ENCODE assay signal across 8 cellular contexts in genomic region chr17:7688808-7689316, GRCh38. TPM values are rescaled to one million over a fixed set of nuclear protein-coding genes. Genes with fewer than 3 reads are reported as not detected.
A peak's percentile ranks its signal among the peaks of the same experiment; 100 is the strongest.
DNase-seq lines count a peak whose midpoint lies in the region; ATAC-seq and TF ChIP-seq lines count a peak whose summit lies in the region.

No MANE protein-coding gene starts in this region.

- H2AFZ ChIP-seq in PC-3 (ENCODE audit: low read length) = peak overlapping the region; percentile 79

- H3K36me3 Mint-ChIP-seq in CD8-positive, alpha-beta memory T cell = peaks cover 3 to 46% (median 11%) of the 10 kb centered on the region in 3 donors

- CTCF ChIA-PET in CD8-positive, alpha-beta memory T cell (lab: Charles Lee) = interaction anchor here (0.9 to 4.5 kb wide), 15 partner anchors 12 to 643 kb away, joined by 3 to 37 read pairs (median 15); partner anchors contain the start of genes DNAH2, MPDU1, SAT2 and SENP3
- CTCF ChIA-PET in PC-3 (lab: Charles Lee) = interaction anchor here (0.5 to 2.1 kb wide), 5 partner anchors 14 to 285 kb away, joined by 3 to 15 read pairs (median 6); partner anchors contain the start of gene TMEM256

- no peaks in the 10 kb centered on the region for H3K27me3 ChIP-seq in CD8-positive, alpha-beta memory T cell (ENCODE audit: insufficient read depth, low read length, poor library complexity, severe bottlenecking)
- H3K27me3 ChIP-seq in PC-3 (ENCODE audit: low read length) (no peaks in the 10 kb centered on the region), ovary (no peaks in the 10 kb centered on the region)

- intact Hi-C loops in PC-3 (cut with micrococcal nuclease) = loop anchor here (5.0 kb wide), 3 partner anchors 57 to 252 kb away; partner anchors contain the start of genes CD68, FGF11, SHBG and TMEM102
- intact Hi-C loops in ovary (cut with DNase I) = loop anchor here (5.0 to 10.0 kb wide), 4 partner anchors 37 to 204 kb away; partner anchors contain the start of genes SHBG (in 3 of the 4), ATP1B2 (in 2 of the 4), POLR2A (in 1 of the 4) and SLC35G6 (in 1 of the 4)

- H3K9me3 Mint-ChIP-seq in CD8-positive, alpha-beta memory T cell = no peaks in the 10 kb centered on the region

- peak overlapping the region; percentile 63 for H3K27ac ChIP-seq in CD8-positive, alpha-beta memory T cell (ENCODE audit: low read depth, low read length)
- H3K27ac ChIP-seq in PC-3 (ENCODE audit: low read length) (no peak overlapping the region), epithelial cell of prostate (peak overlapping the region; percentile 99), ovary (peak overlapping the region in 1 of 2 donors; percentile 23)

- no peak for ATAC-seq in PC-3
- ATAC-seq in HG02852 (IDR thresholded peaks at IDR 0.05; ENCODE audit: unreplicated experiment) = no peak
- ATAC-seq in HG03108 (IDR thresholded peaks at IDR 0.05; ENCODE audit: unreplicated experiment) = no peak
- no peak for ATAC-seq in GM21717 (IDR thresholded peaks at IDR 0.05; ENCODE audit: unreplicated experiment)

- no TSS peak for BruUV-seq in PC-3 (replicated peaks; lab: Mats Ljungman, UMichigan)

- no peaks in the 10 kb centered on the region for H3F3A ChIP-seq in PC-3 (ENCODE audit: low read length, unreplicated experiment)

- peak overlapping the region; percentile 88 for H3K4me2 ChIP-seq in PC-3 (ENCODE audit: low read length)

- H3K9me2 ChIP-seq in PC-3 (replicated peaks; ENCODE audit: low read length) = no peaks in the 10 kb centered on the region

- no peak for TF ChIP-seq CTCF in PC-3 (conservative IDR thresholded peaks at IDR 0.05; ENCODE audit: low read depth, low read length)
- no peak for TF ChIP-seq CTCF in ovary (IDR thresholded peaks at IDR 0.05)

- DNase-seq in CD8-positive, alpha-beta memory T cell = no peak
- no peak for DNase-seq in PC-3
- DNase-seq in epithelial cell of prostate (ENCODE audit: low read depth, low spot score) = no peak
- no peak for DNase-seq in ovary
- DNase-seq in Kasumi-1 (lab: John Stamatoyannopoulos, UW) = no peak

- TF ChIP-seq POLR2A in ovary (IDR thresholded peaks at IDR 0.05) = no peak

- H3K4me1 Mint-ChIP-seq in CD8-positive, alpha-beta memory T cell = peaks cover 39 to 52% (median 44%) of the 10 kb centered on the region in 3 donors

- WGBS in ovary, 3 donors = 9 to 11% (median 9%) methylated on average over 13 of the region's 13 CpGs

- H3K9me3 ChIP-seq in CD8-positive, alpha-beta memory T cell (ENCODE audit: low read length) = no peaks in the 10 kb centered on the region
- no peaks in the 10 kb centered on the region for H3K9me3 ChIP-seq in PC-3 (ENCODE audit: low read length)
- no peaks in the 10 kb centered on the region for H3K9me3 ChIP-seq in ovary

- peak overlapping the region; percentile 91 for H3K4me3 ChIP-seq in CD8-positive, alpha-beta memory T cell (ENCODE audit: low read length)
- H3K4me3 ChIP-seq in PC-3 (ENCODE audit: low read length) (peak overlapping the region; percentile 85), ovary (peak overlapping the region; percentile 59)

- peaks cover 0 to 7% of the 10 kb centered on the region in 2 donors for H3K27me3 Mint-ChIP-seq in CD8-positive, alpha-beta memory T cell

- POLR2A ChIA-PET in CD8-positive, alpha-beta memory T cell (lab: Charles Lee) = interaction anchor here (0.5 to 4.4 kb wide), 3 partner anchors 61 to 104 kb away, joined by 3 to 70 read pairs (median 61); partner anchors contain the start of genes FXR2, MPDU1 and SAT2
- POLR2A ChIA-PET in PC-3 (lab: Charles Lee; ENCODE audit: unreplicated experiment) = no interaction called here

- H3K36me3 ChIP-seq in CD8-positive, alpha-beta memory T cell (ENCODE audit: insufficient read depth, low read length) = no peaks in the 10 kb centered on the region
- no peaks in the 10 kb centered on the region; the same call in 1 of the 2 replicates for H3K36me3 ChIP-seq in PC-3 (ENCODE audit: low read depth, low read length)
- H3K36me3 ChIP-seq in ovary = no peaks in the 10 kb centered on the region

- H3K27ac Mint-ChIP-seq in CD8-positive, alpha-beta memory T cell = peak overlapping the region in 7 of 8 donors; percentile 42 to 100 (median 99)

- peaks cover 33% of the 10 kb centered on the region for H3K4me1 ChIP-seq in CD8-positive, alpha-beta memory T cell (ENCODE audit: insufficient read depth, low read length)
- H3K4me1 ChIP-seq in PC-3 (ENCODE audit: insufficient read depth, low read length) (peaks cover 16% of the 10 kb centered on the region), ovary (ENCODE audit: insufficient read depth) (peaks cover 7% of the 10 kb centered on the region)

- peaks cover 7% of the 10 kb centered on the region; the same call in 1 of the 2 replicates for H4K20me1 ChIP-seq in PC-3 (ENCODE audit: low read length)

- H3K9ac ChIP-seq in PC-3 (ENCODE audit: low read length) = peak overlapping the region; percentile 82

- H3K4me3 Mint-ChIP-seq in CD8-positive, alpha-beta memory T cell = peak overlapping the region; percentile 93 to 99 (median 98)

- H3K79me2 ChIP-seq in PC-3 (ENCODE audit: low read length) = peaks cover 52% of the 10 kb centered on the region

- TF ChIP-seq EP300 in ovary (IDR thresholded peaks at IDR 0.05) = no peak

RNA-seq across cellular contexts. Expression of gene WRAP53, which starts 0.6 kb away (rescaled TPM):
- total RNA-seq in CD8-positive, alpha-beta memory T cell = 10 to 100 TPM; 29.1 to 31.3 TPM
- 16.6 TPM for polyA plus RNA-seq in CD8-positive, alpha-beta memory T cell
- total RNA-seq in PC-3 (2014; rRNA removed) (18.0 and 22.6 TPM in 2 replicates), ovary (10 to 100 TPM in 1 of 7 donors, 1 to 10 TPM in 6; 1.1 to 10.1 (median 6.9) TPM)
- polyA plus RNA-seq in ovary = 1 to 10 TPM; 4.3 to 6.1 TPM

RNA-seq across cellular contexts. Expression of gene TP53, which starts 1.6 kb away (rescaled TPM):
- total RNA-seq in CD8-positive, alpha-beta memory T cell = 100 to 1,000 TPM; 150 to 151 TPM
- 33.5 TPM for polyA plus RNA-seq in CD8-positive, alpha-beta memory T cell
- total RNA-seq in PC-3 (2014; rRNA removed) (2.0 and 3.4 TPM in 2 replicates), ovary (100 to 1,000 TPM in 1 of 7 donors, 10 to 100 TPM in 6; 16.3 to 124 (median 73.5) TPM)
- 10 to 100 TPM; 29.7 to 43.7 TPM for polyA plus RNA-seq in ovary

RNA-seq across cellular contexts. Expression of gene EFNB3, which starts 16.1 kb away (rescaled TPM):
- not detected for total RNA-seq in CD8-positive, alpha-beta memory T cell
- not detected for polyA plus RNA-seq in CD8-positive, alpha-beta memory T cell
- total RNA-seq in PC-3 (2014; rRNA removed) (4.9 and 7.7 TPM in 2 replicates), ovary (10 to 100 TPM in 1 of 7 donors, 1 to 10 TPM in 6; 1.6 to 11.7 (median 3.3) TPM)
- 1 to 10 TPM; 5.1 to 5.9 TPM for polyA plus RNA-seq in ovary

RNA-seq across cellular contexts. Expression of gene DNAH2, which starts 28.7 kb away (rescaled TPM):
- total RNA-seq in CD8-positive, alpha-beta memory T cell = not detected
- not detected for polyA plus RNA-seq in CD8-positive, alpha-beta memory T cell
- total RNA-seq in PC-3 (2014; rRNA removed) (0.62 and 0.92 TPM in 2 replicates), ovary (10 to 100 TPM in 1 of 7 donors, 1 to 10 TPM in 5, under 1 TPM in 1; 0.88 to 10.3 (median 2.7) TPM)
- polyA plus RNA-seq in ovary = 1 to 10 TPM; 1.0 to 2.5 TPM

RNA-seq across cellular contexts. Expression of gene ATP1B2, which starts 38.1 kb away (rescaled TPM):
- total RNA-seq in CD8-positive, alpha-beta memory T cell = under 1 TPM; 0.40 to 0.53 TPM
- not detected for polyA plus RNA-seq in CD8-positive, alpha-beta memory T cell
- total RNA-seq in PC-3 (2014; rRNA removed) (not detected in 2 replicates), ovary (10 to 100 TPM in 5 of 7 donors, 1 to 10 TPM in 2; 3.6 to 74.5 (median 34.1) TPM)
- 10 to 100 TPM; 15.3 to 35.1 TPM for polyA plus RNA-seq in ovary
